Comparison of ENCODE assay signal across 8 cellular contexts in genomic region chr1:1406821-1407100, GRCh38. TPM values are rescaled to one million over a fixed set of nuclear protein-coding genes. Genes with fewer than 3 reads are reported as not detected.
DNase-seq lines count a peak whose midpoint lies in the region; ATAC-seq and TF ChIP-seq lines count a peak whose summit lies in the region.

No MANE protein-coding gene starts in this region.

- H3K79me2 ChIP-seq in parathyroid adenoma: peaks cover 3% of the 10 kb centered on the region

- peak; percentile 5 for ATAC-seq in GM19035 (IDR thresholded peaks at IDR 0.05; ENCODE audit: unreplicated experiment)

- no peak for TF ChIP-seq CTCF in epithelial cell of proximal tubule (conservative IDR thresholded peaks at IDR 0.05; ENCODE audit: low read depth, low read length)
- no peak for TF ChIP-seq CTCF in parathyroid adenoma (IDR thresholded peaks at IDR 0.05)

- H3K4me2 ChIP-seq in parathyroid adenoma (ENCODE audit: low read length): peak overlapping the region; percentile 79

- H3K4me1 ChIP-seq in NT2/D1 (ENCODE audit: insufficient read depth, insufficient read length) (peaks cover 5% of the 10 kb centered on the region), parathyroid adenoma (peaks cover 3% of the 10 kb centered on the region)

- DNase-seq in NT2/D1 (ENCODE audit: low read depth, low spot score): no peak
- no peak for DNase-seq in epithelial cell of proximal tubule (ENCODE audit: low read depth)
- no peak for DNase-seq in erythroblast (lab: John Stamatoyannopoulos, UW)
- DNase-seq in HCEC 1CT: no peak
- DNase-seq in inferior parietal cortex (ENCODE audit: extremely low spot score): no peak
- DNase-seq in NCI-H2081 (lab: John Stamatoyannopoulos, UW): no peak

- peak overlapping the region; percentile 79 for H2AFZ ChIP-seq in parathyroid adenoma

- no peak for TF ChIP-seq POLR2A in erythroblast (IDR thresholded peaks at IDR 0.05; ENCODE audit: low read length)

- peak overlapping the region; percentile 97 for H3K9ac ChIP-seq in NT2/D1 (ENCODE audit: insufficient read length, low read depth)
- H3K9ac ChIP-seq in parathyroid adenoma: no peak overlapping the region

- H3K4me3 ChIP-seq in NT2/D1 (ENCODE audit: insufficient read length, low read depth): peak overlapping the region; percentile 90
- H3K4me3 ChIP-seq in epithelial cell of proximal tubule (ENCODE audit: low read depth, low read length): peak overlapping the region; percentile 98
- H3K4me3 ChIP-seq in parathyroid adenoma (ENCODE audit: low read depth, low read length): peak overlapping the region; percentile 92

- H3K9me3 ChIP-seq in NT2/D1 (ENCODE audit: insufficient read depth, low read length): peaks cover 5% of the 10 kb centered on the region; the same call in 1 of the 2 replicates
- no peaks in the 10 kb centered on the region for H3K9me3 ChIP-seq in parathyroid adenoma (ENCODE audit: control insufficient read depth, low read length)

- no peaks in the 10 kb centered on the region for H3K27me3 ChIP-seq in NT2/D1 (ENCODE audit: insufficient read depth, insufficient read length)
- H3K27me3 ChIP-seq in parathyroid adenoma (ENCODE audit: control insufficient read depth, insufficient read depth, low read length): no peaks in the 10 kb centered on the region

- H3K36me3 ChIP-seq in NT2/D1 (ENCODE audit: insufficient read depth, insufficient read length, low read length) (peaks cover 52% of the 10 kb centered on the region), parathyroid adenoma (ENCODE audit: control insufficient read depth, insufficient read depth, low read length) (no peaks in the 10 kb centered on the region)

- peak overlapping the region; percentile 77 for H3K27ac ChIP-seq in parathyroid adenoma

RNA-seq across cellular contexts. Expression of gene MRPL20, which starts 0.3 kb away (rescaled TPM):
- 150 and 246 TPM in 2 replicates for total RNA-seq in epithelial cell of proximal tubule

RNA-seq across cellular contexts. Expression of gene CCNL2, which starts 7.6 kb away (rescaled TPM):
- total RNA-seq in epithelial cell of proximal tubule: 47.3 and 96.3 TPM in 2 replicates

RNA-seq across cellular contexts. Expression of gene ANKRD65, which starts 14.3 kb away (rescaled TPM):
- 2.7 and 4.0 TPM in 2 replicates for total RNA-seq in epithelial cell of proximal tubule

RNA-seq across cellular contexts. Expression of gene VWA1, which starts 28.7 kb away (rescaled TPM):
- 41.6 and 56.3 TPM in 2 replicates for total RNA-seq in epithelial cell of proximal tubule

RNA-seq across cellular contexts. Expression of gene AURKAIP1, which starts 31.8 kb away (rescaled TPM):
- 258 and 347 TPM in 2 replicates for total RNA-seq in epithelial cell of proximal tubule
